In the genomic region with DNA sequence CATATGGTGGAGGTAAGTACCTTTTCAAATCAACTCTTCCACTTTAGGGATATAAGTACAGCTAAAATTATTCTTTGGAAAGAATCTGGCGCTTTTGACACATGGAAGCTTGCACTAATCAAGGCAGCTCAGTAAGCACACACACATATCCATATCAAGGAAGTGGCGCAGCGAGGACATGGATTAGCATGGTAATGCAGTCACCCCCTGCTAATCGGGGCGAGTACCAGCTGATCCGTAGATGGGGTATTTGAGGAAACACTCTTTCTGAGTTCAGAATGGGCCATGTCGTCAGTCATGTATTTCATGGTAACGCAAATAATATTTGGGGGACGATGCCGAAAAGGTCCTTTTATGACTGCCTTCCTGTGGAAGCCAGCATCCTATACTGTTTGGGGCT, we compare ENCODE assay signal across 7 cellular contexts.
"Had no signal": no experiment of that assay in that cellular context is flagged by ENCODE, and none has a peak within 500 bp of the region (broad histone marks: within the 10 kb centered on the region; RNA-seq: fewer than 3 reads in every experiment).

No MANE protein-coding gene starts in this region.

- H3K27me3 Mint-ChIP-seq: IgD-negative memory B cell had no signal

- H3K4me3 Mint-ChIP-seq: HFFc6, IgD-negative memory B cell had no signal

- H3K4me3 ChIP-seq: GM23248, HAP-1 had no signal

- H2AFZ ChIP-seq: GM23248 had no signal

- H3K4me1 ChIP-seq: HAP-1 had no signal

- DNase-seq: GM23248, HFFc6, KBM-7 had no signal

- H3K36me3 ChIP-seq: HAP-1 had no signal

- ATAC-seq: HCT116 had no signal

- H3K4me1 Mint-ChIP-seq: IgD-negative memory B cell had no signal

- H3K9me3 ChIP-seq: HAP-1 had no signal

- H3K27ac Mint-ChIP-seq: HFFc6, IgD-negative memory B cell had no signal

- H3K9me3 Mint-ChIP-seq: HFFc6 had no signal

- H3K36me3 Mint-ChIP-seq: IgD-negative memory B cell had no signal

- H3K9ac ChIP-seq: GM23248 had no signal

- H3K27ac ChIP-seq: GM23248, HL-60 had no signal
